14 cellular contexts compared by ENCODE assay signal in genomic region chr18:29383311-29384273, GRCh38.
DNase-seq lines count a peak whose midpoint lies in the region; ATAC-seq and TF ChIP-seq lines count a peak whose summit lies in the region.
"Had no signal": no experiment of that assay in that cellular context is flagged by ENCODE, and none has a peak within 500 bp of the region (broad histone marks: within the 10 kb centered on the region; RNA-seq: fewer than 3 reads in every experiment).

No MANE protein-coding gene starts in this region.

- H4K20me1 ChIP-seq in Karpas-422 (ENCODE audit: insufficient read depth, low read depth, low read length) = no peaks in the 10 kb centered on the region

- H3K27me3 ChIP-seq in Karpas-422 (ENCODE audit: low read length) (no peaks in the 10 kb centered on the region), adrenal gland (no peaks in the 10 kb centered on the region), brain microvascular endothelial cell (replicated peaks) (no peaks in the 10 kb centered on the region)
- H3K27me3 ChIP-seq: Peyer's patch had no signal

- WGBS in adrenal gland, 4 donors = 55 to 65% (median 58%) methylated on average over 5 of the region's 5 CpGs

- H3K36me3 ChIP-seq in Karpas-422 (ENCODE audit: insufficient read depth, low read length) (no peaks in the 10 kb centered on the region), adrenal gland (replicated peaks in 1 of 2) (no peaks in the 10 kb centered on the region), brain microvascular endothelial cell (replicated peaks) (no peaks in the 10 kb centered on the region)
- H3K36me3 ChIP-seq: Peyer's patch had no signal

- H3K9ac ChIP-seq in Karpas-422 (ENCODE audit: low read length) = no peak overlapping the region

- H3K4me1 ChIP-seq in Karpas-422 (ENCODE audit: low read length) (no peaks in the 10 kb centered on the region), adrenal gland (replicated peaks in 1 of 2) (no peaks in the 10 kb centered on the region)
- H3K4me1 ChIP-seq: Peyer's patch had no signal

- no peaks in the 10 kb centered on the region for H3K9me2 ChIP-seq in Karpas-422 (replicated peaks; ENCODE audit: insufficient read depth, low read length)

- no peak for TF ChIP-seq POLR2A in adrenal gland (IDR thresholded peaks at IDR 0.05)

- TF ChIP-seq CTCF in adrenal gland (IDR thresholded peaks at IDR 0.05) (no peak), brain microvascular endothelial cell (IDR thresholded peaks at IDR 0.05; ENCODE audit: low read depth, low read length, missing control alignments) (no peak)

- H3K79me2 ChIP-seq in Karpas-422 (ENCODE audit: low read length) = no peaks in the 10 kb centered on the region

- H3K4me2 ChIP-seq in Karpas-422 (ENCODE audit: low read depth, low read length, poor library complexity, severe bottlenecking) = no peak overlapping the region

- in situ Hi-C loops in brain microvascular endothelial cell (cut with HindIII; ENCODE audit: low pct_ligation_motif_present, low sequenced_read_pairs) = no loop called here

- H3K27ac ChIP-seq in Karpas-422 (ENCODE audit: low read length) (no peak overlapping the region), adrenal gland (no peak overlapping the region), brain microvascular endothelial cell (no peak overlapping the region)
- H3K27ac ChIP-seq: Peyer's patch had no signal

- intact Hi-C loops in adrenal gland (cut with DNase I) = no loop called here

- H2AFZ ChIP-seq in Karpas-422 (ENCODE audit: low read length) = no peak overlapping the region

- DNase-seq in EH (ENCODE audit: low read depth) (peak; percentile 24), amniotic epithelial cell (ENCODE audit: low read depth) (peak; percentile 74), Karpas-422 (no peak), adrenal gland (no peak), brain microvascular endothelial cell (no peak), superior temporal gyrus (ENCODE audit: extremely low spot score) (no peak)
- DNase-seq: activated CD8-positive, alpha-beta memory T cell treated with anti-CD3 and anti-CD28 coated beads, Interleukin-2, amount 50 U/mL, for 4 hours; amniotic stem cell; DMS79; NCI-H2081 treated with DMSO at 0.1 percent for 48 hours; Peyer's patch; substantia nigra had no signal

- peaks cover 22% of the 10 kb centered on the region for H3K9me3 ChIP-seq in Karpas-422 (ENCODE audit: low read length)
- H3K9me3 ChIP-seq in adrenal gland (replicated peaks in 1 of 3) = no peaks in the 10 kb centered on the region

- ATAC-seq in GM21381 (IDR thresholded peaks at IDR 0.05; ENCODE audit: unreplicated experiment) (peak; percentile 62), HG03196 (IDR thresholded peaks at IDR 0.05; ENCODE audit: unreplicated experiment) (peak; percentile 61)

- no peak overlapping the region for H3K4me3 ChIP-seq in Karpas-422 (ENCODE audit: low read length)
- no peak overlapping the region for H3K4me3 ChIP-seq in adrenal gland
- no peak overlapping the region for H3K4me3 ChIP-seq in brain microvascular endothelial cell (ENCODE audit: low read depth, low read length)
- H3K4me3 ChIP-seq: Peyer's patch had no signal

Comparison
In these comparisons a context has a peak if more than half of its experiments do, and no peak if none do; other contexts are left out.
1. DNase-seq: peak in EH (single experiment) and amniotic epithelial cell (single experiment); none in Karpas-422 (single experiment), adrenal gland (0 of 7), brain microvascular endothelial cell (single experiment) and superior temporal gyrus (single experiment).